13 cellular contexts compared by ENCODE assay signal in the genomic region with DNA sequence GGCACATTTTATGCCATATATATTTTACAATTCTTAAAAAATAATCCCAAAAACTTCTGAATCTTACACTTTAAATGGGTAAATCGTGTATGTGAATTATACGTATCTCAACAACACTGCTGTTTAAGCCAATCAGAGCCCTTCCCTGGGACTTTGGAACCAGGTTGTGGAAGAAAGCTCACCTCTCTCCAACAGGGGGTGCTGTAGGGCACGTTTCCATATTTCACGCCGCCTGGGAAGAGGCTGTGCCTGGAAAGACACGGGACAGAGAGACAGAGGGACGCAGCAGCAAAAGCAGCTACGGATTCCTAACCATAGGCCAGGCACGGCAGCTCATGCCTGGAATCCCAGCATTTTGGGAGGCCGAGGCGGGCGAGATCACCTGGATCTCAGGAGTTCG. TPM values are rescaled to one million over a fixed set of nuclear protein-coding genes. Genes with fewer than 3 reads are reported as not detected.
DNase-seq lines count a peak whose midpoint lies in the region; ATAC-seq, FAIRE-seq and TF ChIP-seq lines count a peak whose summit lies in the region.
"Had no signal": no experiment of that assay in that cellular context is flagged by ENCODE, and none has a peak within 500 bp of the region (broad histone marks: within the 10 kb centered on the region; RNA-seq: fewer than 3 reads in every experiment).

No MANE protein-coding gene starts in this region.

- no peak overlapping the region for H3K27ac Mint-ChIP-seq in neural crest cell (ENCODE audit: unreplicated experiment)
- no peak overlapping the region for H3K27ac Mint-ChIP-seq in activated T-cell treated with anti-CD3 and anti-CD28 coated beads, Interleukin-2, amount 50 U/mL, for 72 hours

- DNase-seq in ELF-1 (ENCODE audit: low read depth, low spot score) = peak; percentile 60
- peak; percentile 35 for DNase-seq in HEK293T (ENCODE audit: extremely low spot score)
- DNase-seq in bronchial epithelial cell (ENCODE audit: low read depth) = no peak
- no peak for DNase-seq in neural crest cell (ENCODE audit: low read depth, low spot score)
- no peak for DNase-seq in RKO (ENCODE audit: low spot score)
- no peak for DNase-seq in EL
- no peak for DNase-seq in activated T-cell treated with anti-CD3 and anti-CD28 coated beads, Interleukin-2, amount 50 U/mL, for 72 hours
- DNase-seq: DMS53, islet precursor cell, NCI-H1092 treated with DMSO at 0.1 percent for 48 hours, NCI-H526 treated with DMSO at 0.1 percent for 48 hours, occipital lobe had no signal

- no peaks in the 10 kb centered on the region for H3K27me3 ChIP-seq in bronchial epithelial cell (ENCODE audit: control insufficient read depth, insufficient read depth, low read length)

- H3K4me3 ChIP-seq in bronchial epithelial cell (ENCODE audit: low read depth, low read length) = no peak overlapping the region

- no peak overlapping the region for H3K4me3 Mint-ChIP-seq in neural crest cell
- H3K4me3 Mint-ChIP-seq in activated T-cell treated with anti-CD3 and anti-CD28 coated beads, Interleukin-2, amount 50 U/mL, for 72 hours = no peak overlapping the region

- POLR2A ChIA-PET in HEK293T (lab: Yijun Ruan, JAX) = no interaction called here

- no peak for ATAC-seq in activated T-cell treated with anti-CD3 and anti-CD28 coated beads, Interleukin-2, amount 50 U/mL, for 72 hours (replicated peaks in 1 of 2)

- H3K9me3 Mint-ChIP-seq in neural crest cell = peaks cover 3% of the 10 kb centered on the region
- peaks cover 2 to 5% of the 10 kb centered on the region in 2 donors for H3K9me3 Mint-ChIP-seq in activated T-cell treated with anti-CD3 and anti-CD28 coated beads, Interleukin-2, amount 50 U/mL, for 72 hours

- TF ChIP-seq CTCF in bronchial epithelial cell (IDR thresholded peaks at IDR 0.05; ENCODE audit: insufficient read depth, low read length, severe bottlenecking) (peak; percentile 9), neural crest cell (conservative IDR thresholded peaks at IDR 0.05) (peak; percentile 55)

- CTCF ChIA-PET in HEK293T (lab: Yijun Ruan, JAX) = interaction anchor here (0.8 to 1.0 kb wide), 2 partner anchors 19 to 44 kb away, joined by 3 read pairs; no protein-coding TSS in a partner anchor

- no peaks in the 10 kb centered on the region for H3K36me3 ChIP-seq in bronchial epithelial cell (ENCODE audit: control insufficient read depth, insufficient read depth, low read length)

- peaks cover 11% of the 10 kb centered on the region for H3K4me1 Mint-ChIP-seq in neural crest cell
- no peaks in the 10 kb centered on the region for H3K4me1 Mint-ChIP-seq in activated T-cell treated with anti-CD3 and anti-CD28 coated beads, Interleukin-2, amount 50 U/mL, for 72 hours (ENCODE audit: low read depth)

- H3K36me3 Mint-ChIP-seq in neural crest cell (ENCODE audit: low read depth) = peaks cover 4% of the 10 kb centered on the region
- no peaks in the 10 kb centered on the region for H3K36me3 Mint-ChIP-seq in activated T-cell treated with anti-CD3 and anti-CD28 coated beads, Interleukin-2, amount 50 U/mL, for 72 hours (ENCODE audit: insufficient read depth in 2 of 2)

- H3K27me3 Mint-ChIP-seq in neural crest cell (ENCODE audit: low read depth) = peaks cover 16% of the 10 kb centered on the region
- H3K27me3 Mint-ChIP-seq in activated T-cell treated with anti-CD3 and anti-CD28 coated beads, Interleukin-2, amount 50 U/mL, for 72 hours (ENCODE audit: low read depth) = no peaks in the 10 kb centered on the region

- FAIRE-seq in bronchial epithelial cell (lab: Jason Lieb, UNC) = no peak
- FAIRE-seq: H54 had no signal

TF ChIP-seq in HEK293T, 16 proteins besides CTCF, POLR2A, EP300 and RAD21:
- no peak for TF ChIP-seq FOXK2 (IDR thresholded peaks at IDR 0.05)
TF ChIP-seq in HEK293T: peak in this region for 0.

RNA-seq across cellular contexts. Expression of gene FBRSL1, which starts 29.4 kb away (rescaled TPM):
- total RNA-seq in bronchial epithelial cell (3.2 and 17.1 TPM in 2 replicates), neural crest cell (118 and 121 TPM in 2 replicates)
- 10 to 100 TPM; 37.0 to 42.7 TPM for total RNA-seq in activated T-cell treated with anti-CD3 and anti-CD28 coated beads, Interleukin-2, amount 50 U/mL, for 72 hours

Comparison
In these comparisons a context has a peak if more than half of its experiments do, and no peak if none do; other contexts are left out.
1. DNase-seq: peak in ELF-1 (single experiment) and HEK293T (single experiment); none in bronchial epithelial cell (single experiment), neural crest cell (single experiment), RKO (single experiment), EL (single experiment) and activated T-cell treated with anti-CD3 and anti-CD28 coated beads, Interleukin-2, amount 50 U/mL, for 72 hours (0 of 2).